Comparison of ENCODE assay signal across 14 cellular contexts in genomic region chr11:102309621-102310541, GRCh38. TPM values are rescaled to one million over a fixed set of nuclear protein-coding genes. Genes with fewer than 3 reads are reported as not detected.
DNase-seq lines count a peak whose midpoint lies in the region; ATAC-seq, FAIRE-seq and TF ChIP-seq lines count a peak whose summit lies in the region.
"Had no signal": no experiment of that assay in that cellular context is flagged by ENCODE, and none has a peak within 500 bp of the region (broad histone marks: within the 10 kb centered on the region; RNA-seq: fewer than 3 reads in every experiment).

No MANE protein-coding gene starts in this region.

- in situ Hi-C loops in K562 (cut with MboI) = no loop called here

- BruUV-seq in K562 (replicated peaks; lab: Mats Ljungman, UMichigan) = no TSS peak

- peaks cover 6% of the 10 kb centered on the region for H3K9me3 Mint-ChIP-seq in activated CD8-positive, alpha-beta T cell treated with anti-CD3 and anti-CD28 coated beads for 36 hours
- H3K9me3 Mint-ChIP-seq in activated CD8-positive, alpha-beta T cell treated with anti-CD3 and anti-CD28 coated beads, Interleukin-2, amount 10 ng/mL, durations not matched to agents 7 days and 5 days (ENCODE audit: insufficient read depth) = peaks cover 11% of the 10 kb centered on the region

- H3K36me3 Mint-ChIP-seq in activated CD8-positive, alpha-beta T cell treated with anti-CD3 and anti-CD28 coated beads for 36 hours (ENCODE audit: low read depth) = peaks cover 2% of the 10 kb centered on the region
- H3K36me3 Mint-ChIP-seq in activated CD8-positive, alpha-beta T cell treated with anti-CD3 and anti-CD28 coated beads, Interleukin-2, amount 10 ng/mL, durations not matched to agents 7 days and 5 days (ENCODE audit: low read depth) = peaks cover 5% of the 10 kb centered on the region

- H3K9me3 ChIP-seq in Karpas-422 (ENCODE audit: low read length) (no peaks in the 10 kb centered on the region), K562 (replicated peaks; ENCODE audit: control insufficient read depth, insufficient read depth, low read depth, low read length) (no peaks in the 10 kb centered on the region), spleen (no peaks in the 10 kb centered on the region), stomach (no peaks in the 10 kb centered on the region)
- H3K9me3 ChIP-seq: MG63, pancreas had no signal

- H3K36me3 ChIP-seq in Karpas-422 (ENCODE audit: insufficient read depth, low read length) (no peaks in the 10 kb centered on the region), K562 (ENCODE audit: control insufficient read depth, insufficient read depth, low read length) (no peaks in the 10 kb centered on the region), spleen (no peaks in the 10 kb centered on the region), stomach (no peaks in the 10 kb centered on the region)
- H3K36me3 ChIP-seq: cardiac muscle cell, MG63, pancreas had no signal

- TF ChIP-seq RAD21 in K562 (CRISPR knock-in tag; conservative IDR thresholded peaks at IDR 0.05 in 1 of 2, IDR thresholded peaks at IDR 0.05 in 1 of 2) = no peak

- no peaks in the 10 kb centered on the region for H3K9me2 ChIP-seq in Karpas-422 (replicated peaks; ENCODE audit: insufficient read depth, low read length)

- H3K4me1 Mint-ChIP-seq in activated CD8-positive, alpha-beta T cell treated with anti-CD3 and anti-CD28 coated beads for 36 hours (ENCODE audit: low read depth) = peaks cover 55% of the 10 kb centered on the region
- H3K4me1 Mint-ChIP-seq in activated CD8-positive, alpha-beta T cell treated with anti-CD3 and anti-CD28 coated beads, Interleukin-2, amount 10 ng/mL, durations not matched to agents 7 days and 5 days (ENCODE audit: low read depth) = peaks cover 49% of the 10 kb centered on the region

- H3K4me1 ChIP-seq in Karpas-422 (ENCODE audit: low read length) = peaks cover 9% of the 10 kb centered on the region
- peaks cover 0 to 16% of the 10 kb centered on the region in 2 experiments; a peak in 1 of 5 replicates for H3K4me1 ChIP-seq in K562 (replicated peaks in 1 of 2; ENCODE audit: control insufficient read depth in 2 of 2, insufficient read depth in 2 of 2, low read length in 2 of 2)
- peaks cover 40 to 79% (median 61%) of the 10 kb centered on the region in 6 donors for H3K4me1 ChIP-seq in spleen
- H3K4me1 ChIP-seq in stomach = peaks cover 17 to 56% (median 44%) of the 10 kb centered on the region in 4 donors

- TF ChIP-seq EP300 in K562 (IDR thresholded peaks at IDR 0.05; ENCODE audit: low read length) (no peak), stomach (IDR thresholded peaks at IDR 0.05) (no peak)

- H3K9ac ChIP-seq in Karpas-422 (ENCODE audit: low read length) (no peak overlapping the region), K562 (ENCODE audit: insufficient read depth in 1 of 2, low read depth in 2 of 2, low read length in 2 of 2) (no peak overlapping the region)

- POLR2A ChIA-PET in activated CD8-positive, alpha-beta T cell treated with anti-CD3 and anti-CD28 coated beads for 36 hours (lab: Charles Lee) = interaction anchor here (1.6 to 1.7 kb wide), 2 partner anchors 9 to 16 kb away, joined by 5 read pairs; no protein-coding TSS in a partner anchor
- POLR2A ChIA-PET in activated CD8-positive, alpha-beta T cell treated with anti-CD3 and anti-CD28 coated beads, Interleukin-2, amount 10 ng/mL, durations not matched to agents 7 days and 5 days (lab: Charles Lee) = interaction anchor here (0.9 kb wide), 1 partner anchor 86 kb away, joined by 4 read pairs; no protein-coding TSS in a partner anchor
- POLR2A ChIA-PET in K562 (lab: Yijun Ruan, JAX) = no interaction called here

- DNase-seq in activated CD8-positive, alpha-beta T cell treated with anti-CD3 and anti-CD28 coated beads for 36 hours = peak; percentile 38
- no peak for DNase-seq in activated CD8-positive, alpha-beta T cell treated with anti-CD3 and anti-CD28 coated beads, Interleukin-2, amount 10 ng/mL, durations not matched to agents 7 days and 5 days
- DNase-seq in Karpas-422 = peak; percentile 84
- peak in 1 of 4 experiments; percentile 37 for DNase-seq in K562 (ENCODE audit: extremely low read depth in 1 of 4, low spot score in 3 of 4)
- DNase-seq in spleen = peak; percentile 67
- no peak for DNase-seq in NAMALWA (ENCODE audit: low spot score)
- DNase-seq in SKM-1 treated with dmso at 0.1 percent for 144 hours (lab: John Stamatoyannopoulos, UW; ENCODE audit: unreplicated experiment) = no peak
- no peak for DNase-seq in stomach
- DNase-seq: activated gamma-delta T cell treated with Interleukin-2 at 50 U/mL for 16 hours, EL, MG63, NCI-H524, pancreas had no signal

- intact Hi-C loops in activated CD8-positive, alpha-beta T cell treated with anti-CD3 and anti-CD28 coated beads for 36 hours (cut with micrococcal nuclease) = no loop called here
- intact Hi-C loops in K562 (cut with micrococcal nuclease) = no loop called here
- intact Hi-C loops in spleen (cut with DNase I; ENCODE audit: low total_unique reads) = no loop called here
- intact Hi-C loops in stomach (cut with DNase I; ENCODE audit: low total_unique reads) = no loop called here

- H4K20me1 ChIP-seq in Karpas-422 (ENCODE audit: insufficient read depth, low read depth, low read length) (no peaks in the 10 kb centered on the region), K562 (replicated peaks; ENCODE audit: control insufficient read depth, insufficient read depth, low read length) (no peaks in the 10 kb centered on the region)

- H3K4me2 ChIP-seq in Karpas-422 (ENCODE audit: low read depth, low read length, poor library complexity, severe bottlenecking) = no peak overlapping the region
- no peak overlapping the region for H3K4me2 ChIP-seq in K562 (ENCODE audit: insufficient read depth, low read length)

- FAIRE-seq in K562 (lab: Jason Lieb, UNC) = no peak
- FAIRE-seq: pancreas had no signal

- CTCF ChIA-PET in activated CD8-positive, alpha-beta T cell treated with anti-CD3 and anti-CD28 coated beads for 36 hours (lab: Charles Lee) = interaction anchor here (0.7 to 17.7 kb wide), 5 partner anchors 10 to 86 kb away, joined by 3 to 403 read pairs (median 5); no protein-coding TSS in a partner anchor
- CTCF ChIA-PET in activated CD8-positive, alpha-beta T cell treated with anti-CD3 and anti-CD28 coated beads, Interleukin-2, amount 10 ng/mL, durations not matched to agents 7 days and 5 days (lab: Charles Lee) = interaction anchor here (1.5 to 17.7 kb wide), 3 partner anchors 9 to 32 kb away, joined by 4 to 484 read pairs (median 6); no protein-coding TSS in a partner anchor
- CTCF ChIA-PET in K562 (lab: Yijun Ruan, JAX; ENCODE audit: low intra/inter-chr PET ratio) = no interaction called here

- H3K4me3 Mint-ChIP-seq in activated CD8-positive, alpha-beta T cell treated with anti-CD3 and anti-CD28 coated beads for 36 hours = no peak overlapping the region
- H3K4me3 Mint-ChIP-seq in activated CD8-positive, alpha-beta T cell treated with anti-CD3 and anti-CD28 coated beads, Interleukin-2, amount 10 ng/mL, durations not matched to agents 7 days and 5 days = no peak overlapping the region

- TF ChIP-seq CTCF in activated CD8-positive, alpha-beta T cell treated with anti-CD3 and anti-CD28 coated beads for 36 hours (IDR thresholded peaks at IDR 0.05) = no peak
- TF ChIP-seq CTCF in K562 (IDR thresholded peaks at IDR 0.05 in 2 of 3, conservative IDR thresholded peaks at IDR 0.05 in 1 of 3; ENCODE audit: insufficient read depth in 2 of 3, low read depth in 1 of 3, low read length in 3 of 3) (peak; percentile 33 to 39 (median 38); a peak in 4 of 6 replicates), spleen (IDR thresholded peaks at IDR 0.05 in 8 of 11, conservative IDR thresholded peaks at IDR 0.05 in 3 of 11) (peak in 1 of 11 experiments; percentile 19), stomach (IDR thresholded peaks at IDR 0.05) (no peak)

- H3K4me3 ChIP-seq in Karpas-422 (ENCODE audit: low read length) = no peak overlapping the region
- no peak overlapping the region for H3K4me3 ChIP-seq in K562
- no peak overlapping the region for H3K4me3 ChIP-seq in spleen
- H3K4me3 ChIP-seq in stomach = no peak overlapping the region
- H3K4me3 ChIP-seq: cardiac muscle cell, MG63, pancreas had no signal

- no peak overlapping the region for H3K27ac Mint-ChIP-seq in activated CD8-positive, alpha-beta T cell treated with anti-CD3 and anti-CD28 coated beads for 36 hours
- H3K27ac Mint-ChIP-seq in activated CD8-positive, alpha-beta T cell treated with anti-CD3 and anti-CD28 coated beads, Interleukin-2, amount 10 ng/mL, durations not matched to agents 7 days and 5 days = no peak overlapping the region

- peaks cover under 1% of the 10 kb centered on the region; the same call in 1 of the 2 replicates for H3K27me3 ChIP-seq in Karpas-422 (ENCODE audit: low read length)
- no peaks in the 10 kb centered on the region for H3K27me3 ChIP-seq in K562 (ENCODE audit: control insufficient read depth in 2 of 2, insufficient read depth in 2 of 2, low read length in 2 of 2)
- H3K27me3 ChIP-seq in spleen (replicated peaks in 1 of 7) = no peaks in the 10 kb centered on the region
- no peaks in the 10 kb centered on the region for H3K27me3 ChIP-seq in stomach
- H3K27me3 ChIP-seq: cardiac muscle cell, MG63, pancreas had no signal

- TF ChIP-seq POLR2A in K562 (conservative IDR thresholded peaks at IDR 0.05) (no peak), spleen (IDR thresholded peaks at IDR 0.05) (no peak), stomach (IDR thresholded peaks at IDR 0.05) (no peak)

- H2AFZ ChIP-seq in Karpas-422 (ENCODE audit: low read length) = no peak overlapping the region
- H2AFZ ChIP-seq in K562 (ENCODE audit: low read depth, low read length) = no peak overlapping the region

- no peak for ATAC-seq in activated CD8-positive, alpha-beta T cell treated with anti-CD3 and anti-CD28 coated beads for 36 hours
- no peak for ATAC-seq in activated CD8-positive, alpha-beta T cell treated with anti-CD3 and anti-CD28 coated beads, Interleukin-2, amount 10 ng/mL, durations not matched to agents 7 days and 5 days
- peak; percentile 72 for ATAC-seq in K562
- ATAC-seq: pancreas had no signal

- 58% methylated on average over 25 of the region's 25 CpGs for WGBS in K562 (ENCODE audit: insufficient coverage, low coverage, missing lambda C conversion rate)
- WGBS in spleen, 5 donors = 92 to 95% (median 94%) methylated on average over 25 of the region's 25 CpGs
- 91 to 94% (median 94%) methylated on average over 25 of the region's 25 CpGs for WGBS in stomach, 5 donors

- H3K27ac ChIP-seq in Karpas-422 (ENCODE audit: low read length) (no peak overlapping the region), K562 (ENCODE audit: extremely low read depth, low read depth, low read length) (no peak overlapping the region), spleen (no peak overlapping the region), stomach (no peak overlapping the region)
- H3K27ac ChIP-seq: cardiac muscle cell, pancreas had no signal

- H3K27me3 Mint-ChIP-seq in activated CD8-positive, alpha-beta T cell treated with anti-CD3 and anti-CD28 coated beads for 36 hours = no peaks in the 10 kb centered on the region
- H3K27me3 Mint-ChIP-seq in activated CD8-positive, alpha-beta T cell treated with anti-CD3 and anti-CD28 coated beads, Interleukin-2, amount 10 ng/mL, durations not matched to agents 7 days and 5 days (ENCODE audit: low read depth) = no peaks in the 10 kb centered on the region

- no peaks in the 10 kb centered on the region for H3K9me1 ChIP-seq in K562 (ENCODE audit: control insufficient read depth, insufficient read depth, low read length)

- H3K79me2 ChIP-seq in Karpas-422 (ENCODE audit: low read length) (no peaks in the 10 kb centered on the region), K562 (ENCODE audit: control insufficient read depth, insufficient read depth, low read length) (no peaks in the 10 kb centered on the region)

RNA-seq across cellular contexts. Expression of gene BIRC3, which starts 7.4 kb away (rescaled TPM):
- total RNA-seq in activated CD8-positive, alpha-beta T cell treated with anti-CD3 and anti-CD28 coated beads for 36 hours = 100 to 1,000 TPM; 102 to 108 TPM
- 10 to 100 TPM; 12.9 to 14.5 TPM for total RNA-seq in activated CD8-positive, alpha-beta T cell treated with anti-CD3 and anti-CD28 coated beads, Interleukin-2, amount 10 ng/mL, durations not matched to agents 7 days and 5 days
- total RNA-seq in Karpas-422 (2014; rRNA removed; shearing (Covaris generic); ENCODE audit: low replicate concordance) = 0.47 and 0.52 TPM in 2 replicates
- 0.09 and 0.16 TPM in 2 replicates for total RNA-seq in K562 (2011; cell fraction: chromatin; rRNA removed; ENCODE audit: low replicate concordance)
- not detected in 2 replicates for total RNA-seq in K562 (2011; cell fraction: nucleolus; rRNA removed)
- total RNA-seq in K562 (2011; cell fraction: nucleoplasm; rRNA removed) = 0.07 and 0.15 TPM in 2 replicates
- 0.16 and 0.18 TPM in 2 replicates for total RNA-seq in K562 (2014; rRNA removed)
- total RNA-seq in K562 (2014; rRNA removed; fragmentation: Illumina TruSeq; extraction: Trizol) = 0.25 and 0.26 TPM in 2 replicates
- total RNA-seq in K562 (2015; rRNA removed; fragmentation: Illumina TruSeq; extraction: Trizol) = 0.11 and 0.19 TPM in 2 replicates
- total RNA-seq in K562 (2021) = 0.42 and 0.58 TPM in 2 replicates
- polyA plus RNA-seq in K562 (2011; rRNA removed) = 0.16 and 0.20 TPM in 2 replicates
- 0.04 TPM in 1 of 2 replicates, not detected in the other for polyA plus RNA-seq in K562 (2011; cell fraction: cytosol; rRNA removed)
- 0.04 and 0.10 TPM in 2 replicates for polyA plus RNA-seq in K562 (2011; cell fraction: nucleus; rRNA removed)
- 0.18 and 0.54 TPM in 2 replicates for polyA plus RNA-seq in K562 (2012)
- 0.21 and 0.27 TPM in 2 replicates for polyA plus RNA-seq in K562 (2014; fragmentation: Illumina TruSeq; extraction: Trizol)
- under 1 TPM; 0.08 to 0.11 TPM for polyA plus RNA-seq in K562 (2014; fragmentation: Nextera tagmentation; extraction: Ambion mirVana)
- 0.13 and 2.3 TPM in 2 replicates for polyA plus RNA-seq in K562 (2014; rRNA removed)
- 0.07 and 0.12 TPM in 2 replicates for polyA minus RNA-seq in K562 (2011; rRNA and poly(A)+ RNA removed)
- not detected in 2 replicates for polyA minus RNA-seq in K562 (2011; cell fraction: cytosol; rRNA and poly(A)+ RNA removed)
- polyA minus RNA-seq in K562 (2011; cell fraction: nucleus; rRNA and poly(A)+ RNA removed) = 0.22 and 0.27 TPM in 2 replicates
- 100 to 1,000 TPM in 3 of 7 donors, 10 to 100 TPM in 4; 73.9 to 164 (median 97.6) TPM for total RNA-seq in spleen
- polyA plus RNA-seq in spleen = 10 to 100 TPM; 35.0 to 52.0 (median 41.4) TPM
- 100 to 1,000 TPM in 1 of 5 donors, 10 to 100 TPM in 3, under 1 TPM in 1; 0.58 to 137 (median 33.4) TPM for total RNA-seq in stomach
- 10 to 100 TPM; 43.3 to 78.1 (median 46.4) TPM for polyA plus RNA-seq in stomach
- polyA plus RNA-seq: cardiac muscle cell had no signal

RNA-seq across cellular contexts. Expression of gene BIRC2, which starts 37.1 kb away (rescaled TPM):
- total RNA-seq in activated CD8-positive, alpha-beta T cell treated with anti-CD3 and anti-CD28 coated beads for 36 hours = 10 to 100 TPM; 29.8 to 32.9 TPM
- 10 to 100 TPM; 28.3 to 30.4 TPM for total RNA-seq in activated CD8-positive, alpha-beta T cell treated with anti-CD3 and anti-CD28 coated beads, Interleukin-2, amount 10 ng/mL, durations not matched to agents 7 days and 5 days
- 66.5 and 107 TPM in 2 replicates for total RNA-seq in Karpas-422 (2014; rRNA removed; shearing (Covaris generic); ENCODE audit: low replicate concordance)
- 35.5 and 77.2 TPM in 2 replicates for total RNA-seq in K562 (2011; cell fraction: chromatin; rRNA removed; ENCODE audit: low replicate concordance)
- total RNA-seq in K562 (2011; cell fraction: nucleolus; rRNA removed) = 22.5 and 23.8 TPM in 2 replicates
- total RNA-seq in K562 (2011; cell fraction: nucleoplasm; rRNA removed) = 38.9 and 43.3 TPM in 2 replicates
- total RNA-seq in K562 (2014; rRNA removed) = 18.3 and 20.6 TPM in 2 replicates
- 35.6 and 39.0 TPM in 2 replicates for total RNA-seq in K562 (2014; rRNA removed; fragmentation: Illumina TruSeq; extraction: Trizol)
- total RNA-seq in K562 (2015; rRNA removed; fragmentation: Illumina TruSeq; extraction: Trizol) = 34.2 and 35.1 TPM in 2 replicates
- total RNA-seq in K562 (2021) = 19.9 and 24.7 TPM in 2 replicates
- 45.9 and 52.2 TPM in 2 replicates for polyA plus RNA-seq in K562 (2011; rRNA removed)
- polyA plus RNA-seq in K562 (2011; cell fraction: cytosol; rRNA removed) = 17.0 and 35.4 TPM in 2 replicates
- 34.8 and 61.2 TPM in 2 replicates for polyA plus RNA-seq in K562 (2011; cell fraction: nucleus; rRNA removed)
- 19.6 and 23.2 TPM in 2 replicates for polyA plus RNA-seq in K562 (2012)
- polyA plus RNA-seq in K562 (2014; fragmentation: Illumina TruSeq; extraction: Trizol) = 25.3 and 27.1 TPM in 2 replicates
- 10 to 100 TPM; 14.3 to 20.7 TPM for polyA plus RNA-seq in K562 (2014; fragmentation: Nextera tagmentation; extraction: Ambion mirVana)
- 17.1 and 17.9 TPM in 2 replicates for polyA plus RNA-seq in K562 (2014; rRNA removed)
- 51.8 and 76.0 TPM in 2 replicates for polyA minus RNA-seq in K562 (2011; rRNA and poly(A)+ RNA removed)
- 10.3 and 15.7 TPM in 2 replicates for polyA minus RNA-seq in K562 (2011; cell fraction: cytosol; rRNA and poly(A)+ RNA removed)
- polyA minus RNA-seq in K562 (2011; cell fraction: nucleus; rRNA and poly(A)+ RNA removed) = 36.6 and 80.8 TPM in 2 replicates
- total RNA-seq in spleen = 100 to 1,000 TPM in 1 of 7 donors, 10 to 100 TPM in 6; 43.8 to 101 (median 49.8) TPM
- 10 to 100 TPM; 24.0 to 32.0 (median 27.7) TPM for polyA plus RNA-seq in spleen
- 100 to 1,000 TPM in 2 of 5 donors, 10 to 100 TPM in 3; 33.6 to 301 (median 55.4) TPM for total RNA-seq in stomach
- 10 to 100 TPM; 17.3 to 24.6 (median 20.0) TPM for polyA plus RNA-seq in stomach

Comparison
In these comparisons a context has a peak if more than half of its experiments do, and no peak if none do; other contexts are left out.
1. DNase-seq: peak in activated CD8-positive, alpha-beta T cell treated with anti-CD3 and anti-CD28 coated beads for 36 hours (single experiment), Karpas-422 (single experiment) and spleen (single experiment); none in activated CD8-positive, alpha-beta T cell treated with anti-CD3 and anti-CD28 coated beads, Interleukin-2, amount 10 ng/mL, durations not matched to agents 7 days and 5 days (single experiment), NAMALWA (single experiment), SKM-1 treated with dmso at 0.1 percent for 144 hours (single experiment) and stomach (single experiment).
2. CTCF ChIP-seq: peak in K562 (3 of 3); none in activated CD8-positive, alpha-beta T cell treated with anti-CD3 and anti-CD28 coated beads for 36 hours (single experiment) and stomach (0 of 7).